1 cellular context compared by ENCODE assay signal in genomic region chr22:45010532-45010900, GRCh38.
TF ChIP-seq lines count a peak whose summit lies in the region.

No MANE protein-coding gene starts in this region.

TF ChIP-seq in WTC11, 78 proteins besides CTCF, POLR2A, EP300 and RAD21 (continued from another document):
- TF ChIP-seq HMGXB4 (CRISPR knock-in tag; IDR thresholded peaks at IDR 0.05) (no peak), CDX4 (CRISPR knock-in tag; IDR thresholded peaks at IDR 0.05; ENCODE audit: borderline replicate concordance) (no peak), MYBL2 (CRISPR knock-in tag; IDR thresholded peaks at IDR 0.05) (no peak), E2F5 (CRISPR knock-in tag; IDR thresholded peaks at IDR 0.05) (no peak)
